In the genomic region with DNA sequence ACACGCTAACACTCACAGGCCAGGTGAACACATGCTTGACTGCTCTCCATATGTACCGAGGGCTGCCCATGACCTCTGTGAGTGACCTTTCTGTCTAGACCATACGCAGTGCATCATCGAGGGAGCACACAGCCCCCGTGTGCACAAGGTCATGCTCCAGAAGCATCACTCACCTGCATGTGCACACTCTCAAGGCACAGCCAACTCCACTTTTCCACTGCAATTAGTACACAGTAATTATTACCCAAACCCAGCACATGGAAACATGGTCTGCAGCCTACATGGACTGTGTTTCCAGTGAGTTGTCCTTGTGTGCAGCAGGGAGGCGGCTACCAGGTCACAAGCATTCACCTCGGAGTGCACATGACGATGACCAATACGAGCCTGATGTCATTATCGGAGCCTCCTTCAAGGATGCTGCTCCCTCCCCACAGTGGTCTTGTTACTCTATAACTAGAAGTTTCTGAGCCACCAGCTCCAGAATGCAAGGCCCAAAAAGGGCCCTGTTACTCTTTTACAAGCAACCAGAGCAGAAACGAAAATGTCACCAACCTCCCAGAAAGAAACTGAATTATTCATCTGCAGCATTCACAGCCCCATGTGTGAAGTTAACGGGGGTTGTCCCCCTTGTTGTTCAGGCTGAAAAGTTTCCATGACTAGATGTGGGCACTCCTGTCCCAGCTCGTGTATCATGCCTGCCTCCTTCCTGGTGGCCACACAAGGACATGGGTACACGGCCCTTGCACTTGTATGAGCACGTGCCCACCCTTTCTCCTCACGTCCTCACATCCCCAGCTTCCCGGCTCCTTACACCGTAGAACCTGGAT, we compare ENCODE assay signal across 7 cellular contexts. TPM values are rescaled to one million over a fixed set of nuclear protein-coding genes. Genes with fewer than 3 reads are reported as not detected.
DNase-seq lines count a peak whose midpoint lies in the region; ATAC-seq and TF ChIP-seq lines count a peak whose summit lies in the region.

No MANE protein-coding gene starts in this region.

- no peaks in the 10 kb centered on the region for H3K36me3 ChIP-seq in A673 (ENCODE audit: insufficient read depth, low read length, poor library complexity, severe bottlenecking)

- H3K27ac ChIP-seq in A673 (ENCODE audit: low read depth, low read length, poor library complexity, severe bottlenecking) = no peak overlapping the region

- no peaks in the 10 kb centered on the region for H3K27me3 ChIP-seq in A673 (replicated peaks; ENCODE audit: insufficient read depth, low read depth, low read length, poor library complexity)

- peaks cover 86% of the 10 kb centered on the region for H3K36me3 Mint-ChIP-seq in activated naive CD8-positive, alpha-beta T cell treated with anti-CD3 and anti-CD28 coated beads for 36 hours
- H3K36me3 Mint-ChIP-seq in stimulated activated naive CD8-positive, alpha-beta T cell treated with anti-CD3 and anti-CD28 coated beads, Interleukin-15, Interleukin-2, amounts not matched to agents 100 ng/mL and 50 ng/mL, for 24 hours (ENCODE audit: low read depth) = peaks cover 77% of the 10 kb centered on the region

- ATAC-seq in GM19397 (IDR thresholded peaks at IDR 0.05; ENCODE audit: unreplicated experiment) = peak; percentile 56
- peak; percentile 71 for ATAC-seq in HG03135 (IDR thresholded peaks at IDR 0.05; ENCODE audit: unreplicated experiment)

- H3K27me3 Mint-ChIP-seq in activated naive CD8-positive, alpha-beta T cell treated with anti-CD3 and anti-CD28 coated beads for 36 hours = peaks cover 4% of the 10 kb centered on the region
- H3K27me3 Mint-ChIP-seq in stimulated activated naive CD8-positive, alpha-beta T cell treated with anti-CD3 and anti-CD28 coated beads, Interleukin-15, Interleukin-2, amounts not matched to agents 100 ng/mL and 50 ng/mL, for 24 hours = no peaks in the 10 kb centered on the region

- no peaks in the 10 kb centered on the region for H3K9me3 Mint-ChIP-seq in activated naive CD8-positive, alpha-beta T cell treated with anti-CD3 and anti-CD28 coated beads for 36 hours
- no peaks in the 10 kb centered on the region for H3K9me3 Mint-ChIP-seq in stimulated activated naive CD8-positive, alpha-beta T cell treated with anti-CD3 and anti-CD28 coated beads, Interleukin-15, Interleukin-2, amounts not matched to agents 100 ng/mL and 50 ng/mL, for 24 hours

- no peak overlapping the region for H3K4me3 ChIP-seq in A673 (ENCODE audit: low read depth, low read length, poor library complexity, severe bottlenecking)

- H3K27ac Mint-ChIP-seq in activated naive CD8-positive, alpha-beta T cell treated with anti-CD3 and anti-CD28 coated beads for 36 hours = peak overlapping the region; percentile 98
- H3K27ac Mint-ChIP-seq in stimulated activated naive CD8-positive, alpha-beta T cell treated with anti-CD3 and anti-CD28 coated beads, Interleukin-15, Interleukin-2, amounts not matched to agents 100 ng/mL and 50 ng/mL, for 24 hours = peak overlapping the region; percentile 96

- H3K4me1 Mint-ChIP-seq in activated naive CD8-positive, alpha-beta T cell treated with anti-CD3 and anti-CD28 coated beads for 36 hours = peaks cover 93% of the 10 kb centered on the region
- peaks cover 99% of the 10 kb centered on the region for H3K4me1 Mint-ChIP-seq in stimulated activated naive CD8-positive, alpha-beta T cell treated with anti-CD3 and anti-CD28 coated beads, Interleukin-15, Interleukin-2, amounts not matched to agents 100 ng/mL and 50 ng/mL, for 24 hours (ENCODE audit: low read depth)

- CTCF ChIA-PET in A673 (lab: Charles Lee) = no interaction called here

- no peaks in the 10 kb centered on the region for H3K9me3 ChIP-seq in A673 (ENCODE audit: low read depth, low read length, poor library complexity, severe bottlenecking)

- TF ChIP-seq CTCF in A673 (conservative IDR thresholded peaks at IDR 0.05; ENCODE audit: low read depth, low read length) = no peak

- H3K4me1 ChIP-seq in A673 (ENCODE audit: insufficient read depth, low read length, poor library complexity, severe bottlenecking) = no peaks in the 10 kb centered on the region

- no TSS peak for BruUV-seq in A673 (replicated peaks; lab: Mats Ljungman, UMichigan)

- POLR2A ChIA-PET in A673 (lab: Charles Lee; ENCODE audit: low non-redundant PET) = no interaction called here

- intact Hi-C loops in A673 (cut with micrococcal nuclease; ENCODE audit: unreplicated experiment) = no loop called here

- DNase-seq in activated naive CD8-positive, alpha-beta T cell treated with anti-CD3 and anti-CD28 coated beads for 36 hours = peak; percentile 71
- DNase-seq in HCEC 1CT (no peak), A673 (ENCODE audit: low spot score) (no peak), NCI-H748 (lab: John Stamatoyannopoulos, UW; ENCODE audit: unreplicated experiment) (no peak)

- H3K4me3 Mint-ChIP-seq in activated naive CD8-positive, alpha-beta T cell treated with anti-CD3 and anti-CD28 coated beads for 36 hours = peak overlapping the region; percentile 46
- peak overlapping the region; percentile 73 for H3K4me3 Mint-ChIP-seq in stimulated activated naive CD8-positive, alpha-beta T cell treated with anti-CD3 and anti-CD28 coated beads, Interleukin-15, Interleukin-2, amounts not matched to agents 100 ng/mL and 50 ng/mL, for 24 hours

RNA-seq across cellular contexts. Expression of gene SEMA4D, which starts 31.2 kb away (rescaled TPM):
- total RNA-seq in activated naive CD8-positive, alpha-beta T cell treated with anti-CD3 and anti-CD28 coated beads for 36 hours = 100 to 1,000 TPM; 239 to 245 TPM
- total RNA-seq in A673 (2021) = 14.2 and 16.7 TPM in 2 replicates

Comparison
In these comparisons a context has a peak if more than half of its experiments do, and no peak if none do; other contexts are left out.
1. RNA of gene SEMA4D, which starts 31.2 kb away (total RNA-seq): 239 to 245 TPM in activated naive CD8-positive, alpha-beta T cell treated with anti-CD3 and anti-CD28 coated beads for 36 hours; 14.2 to 16.7 TPM in A673; every median in the first group is over 10 times any median in the second.